ENCODE assay signal across 20 cellular contexts in the genomic region with DNA sequence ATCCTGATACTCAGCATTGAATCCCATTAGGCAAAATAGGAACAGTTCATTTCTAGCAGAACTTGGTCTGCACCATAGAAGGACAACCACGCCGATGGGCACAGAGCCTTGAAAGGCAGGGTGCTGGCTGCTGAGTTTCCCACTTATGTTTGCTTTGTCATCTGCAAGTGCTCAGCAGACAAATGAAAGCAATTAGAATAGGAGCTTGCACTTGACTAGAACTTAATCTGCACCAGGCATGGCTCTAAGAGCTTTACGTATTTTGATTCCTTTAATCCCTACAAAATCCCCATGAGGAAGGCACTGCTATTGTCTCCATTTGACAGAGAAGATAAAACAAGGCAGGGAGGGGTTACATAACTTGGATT. TPM values are rescaled to one million over a fixed set of nuclear protein-coding genes. Genes with fewer than 3 reads are reported as not detected.
"Had no signal": no experiment of that assay in that cellular context is flagged by ENCODE, and none has a peak within 500 bp of the region (broad histone marks: within the 10 kb centered on the region; RNA-seq: fewer than 3 reads in every experiment).

No MANE protein-coding gene starts in this region.

- ATAC-seq: activated CD8-positive, alpha-beta T cell treated with anti-CD3 and anti-CD28 coated beads, Interleukin-2, amount 10 ng/mL, durations not matched to agents 7 days and 5 days; activated T-cell treated with anti-CD3 and anti-CD28 coated beads, Interleukin-2, amount 50 U/mL, for 4 hours; gastrocnemius medialis; left lung had no signal

- H3K4me1 ChIP-seq: gastrocnemius medialis, left lung had no signal

- H3K9me3 ChIP-seq: gastrocnemius medialis, heart left ventricle, left lung, tibial nerve had no signal

- DNase-seq: activated CD4-positive, alpha-beta T cell treated with anti-CD3 and anti-CD28 coated beads, Interleukin-2, amount 10 ng/mL, durations not matched to agents 24 days and 14 days; activated CD4-positive, CD25-positive, alpha-beta regulatory T cell; activated CD8-positive, alpha-beta T cell treated with anti-CD3 and anti-CD28 coated beads, Interleukin-2, amount 10 ng/mL, durations not matched to agents 7 days and 5 days; activated naive CD4-positive, alpha-beta T cell treated with anti-CD3 and anti-CD28 coated beads for 36 hours; activated T-cell treated with anti-CD3 and anti-CD28 coated beads, Interleukin-2, amount 50 U/mL, for 4 hours; brain microvascular endothelial cell; central memory CD4-positive, alpha-beta T cell; cortex of kidney; effector CD4-positive, alpha-beta T cell; gastrocnemius medialis; heart left ventricle; kidney; left lung; midbrain; stimulated activated CD4-positive, alpha-beta T cell treated with anti-CD3 and anti-CD28 coated beads, Interleukin-12 subunit alpha, Interleukin-12 subunit beta, amount 100 ng/mL, for 4 hours; stimulated activated CD4-positive, alpha-beta T cell treated with anti-CD3 and anti-CD28 coated beads, Interleukin-1b, Interleukin-23, amount 100 ng/mL, for 48 hours; stimulated activated CD8-positive, alpha-beta memory T cell treated with anti-CD3 and anti-CD28 coated beads, Interleukin-4, amount 100 ng/mL, for 48 hours; stimulated activated naive CD4-positive, alpha-beta T cell; T-helper 9 cell had no signal

- H3K27ac ChIP-seq: brain microvascular endothelial cell, gastrocnemius medialis, left lung had no signal

- FAIRE-seq: kidney had no signal

- H3K27me3 ChIP-seq: brain microvascular endothelial cell, gastrocnemius medialis, heart left ventricle, left lung, tibial nerve had no signal

- H3K36me3 ChIP-seq: brain microvascular endothelial cell, gastrocnemius medialis, left lung had no signal

- H3K4me3 ChIP-seq: gastrocnemius medialis, heart left ventricle, left lung, tibial nerve had no signal

RNA-seq across cellular contexts. Expression of gene HSPA12A, which starts 42.6 kb away (rescaled TPM):
- total RNA-seq: activated CD4-positive, alpha-beta T cell treated with anti-CD3 and anti-CD28 coated beads, Interleukin-2, amount 10 ng/mL, durations not matched to agents 24 days and 14 days; activated CD8-positive, alpha-beta T cell treated with anti-CD3 and anti-CD28 coated beads, Interleukin-2, amount 10 ng/mL, durations not matched to agents 7 days and 5 days had no signal
